Comparison of ENCODE assay signal across 26 cellular contexts in the genomic region with DNA sequence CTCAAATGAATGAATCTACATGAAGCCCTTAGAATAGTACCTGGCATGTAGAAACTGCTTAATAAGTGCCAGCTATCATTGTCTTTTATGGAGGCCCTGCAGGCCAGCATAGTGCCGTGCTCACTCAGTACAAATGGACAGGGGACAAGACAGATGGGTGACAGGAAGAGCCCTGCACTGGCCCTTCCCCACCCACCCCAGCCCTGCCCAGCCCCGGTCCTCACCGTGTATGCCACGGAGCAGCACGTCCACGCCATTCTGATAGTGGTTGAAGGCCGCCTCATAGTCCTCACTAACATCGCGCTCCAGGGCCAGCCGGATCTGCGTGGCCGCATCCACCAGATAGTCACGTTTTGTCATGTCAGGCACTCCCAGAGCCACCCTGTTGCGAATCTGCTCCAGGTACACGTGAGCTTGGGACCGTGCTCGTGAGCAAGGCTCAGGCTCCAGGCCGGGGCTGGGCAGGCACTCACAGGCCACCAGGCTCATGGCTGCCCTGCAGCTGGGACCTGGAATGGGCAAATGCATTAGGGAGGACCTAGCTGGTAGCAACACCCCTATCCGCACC. TPM values are rescaled to one million over a fixed set of nuclear protein-coding genes. Genes with fewer than 3 reads are reported as not detected.
"Had no signal": no experiment of that assay in that cellular context is flagged by ENCODE, and none has a peak within 500 bp of the region (broad histone marks: within the 10 kb centered on the region; RNA-seq: fewer than 3 reads in every experiment).

No MANE protein-coding gene starts in this region.

- H3K4me2 ChIP-seq: PC-9 had no signal

- DNase-seq: Karpas-422; KG1; MG63; NCI-H1092; NCI-H1105 treated with DMSO at 0.1 percent for 48 hours; NCI-H1417 treated with DMSO at 0.1 percent for 48 hours; NCI-H146; NCI-H1694 treated with DMSO at 0.1 percent for 48 hours; NCI-H1930; NCI-H2081; NCI-H2107; NCI-H2227 treated with DMSO at 0.1 percent for 48 hours; NCI-H524; NCI-H526 treated with DMSO at 0.1 percent for 48 hours; NCI-H748 treated with DMSO at 0.1 percent for 48 hours; NK-92 treated with Interleukin-12 subunit alpha and Interleukin-12 subunit beta, amount 100 ng/mL, for 24 hours; OCI-M1; PC-9; SHP77 treated with DMSO at 0.1 percent for 48 hours; SJCRH30 had no signal

- H3K4me3 ChIP-seq: MG63, PC-9, Peyer's patch, SJCRH30 had no signal

- H3K27ac ChIP-seq: HL-60, PC-9, Peyer's patch, SJCRH30 had no signal

- H3K27me3 ChIP-seq: MG63, Peyer's patch, SJCRH30 had no signal

- ATAC-seq: Right ventricle myocardium inferior, SK-N-SH treated with all-trans-retinoic acid at 6 μM for 48 hours had no signal

- H3K9me3 ChIP-seq: MG63, Peyer's patch, SJCRH30 had no signal

- H3K36me3 ChIP-seq: MG63, Peyer's patch, SJCRH30 had no signal

- H2AFZ ChIP-seq: PC-9 had no signal

RNA-seq across cellular contexts. Expression of gene PROX2, which starts 45.2 kb away (rescaled TPM):
- total RNA-seq: NCI-H460, PC-9, Peyer's patch, Right ventricle myocardium inferior, RPMI7951, SJCRH30 had no signal
